Comparison of ENCODE assay signal across 2 cellular contexts in genomic region chr6:38679668-38680067, GRCh38.
TF ChIP-seq lines count a peak whose summit lies in the region.

No MANE protein-coding gene starts in this region.

TF ChIP-seq in HepG2, 621 proteins besides CTCF, POLR2A, EP300 and RAD21:
- 0 out of 2 replicates have a peak, but pooled peaks have one; percentile 9 for TF ChIP-seq MAFF (IDR thresholded peaks at IDR 0.05; ENCODE audit: low read depth, low read length)
- TF ChIP-seq ZNF782 (CRISPR knock-in tag; IDR thresholded peaks at IDR 0.05; ENCODE audit: borderline replicate concordance), result no peak
- peak in 1 of 2 experiments; percentile 52; a peak in 2 of 4 replicates for TF ChIP-seq MAFK (conservative IDR thresholded peaks at IDR 0.05 in 1 of 2, IDR thresholded peaks at IDR 0.05 in 1 of 2; ENCODE audit: low read length in 2 of 2)
- no peak for TF ChIP-seq ZNF577 (CRISPR knock-in tag; IDR thresholded peaks at IDR 0.05; ENCODE audit: borderline replicate concordance, low read depth)
- TF ChIP-seq DBP (CRISPR knock-in tag; IDR thresholded peaks at IDR 0.05; ENCODE audit: not compliant biosample characterization), result no peak
- TF ChIP-seq ATF7 (IDR thresholded peaks at IDR 0.05), result no peak
- TF ChIP-seq ATF7 (CRISPR knock-in tag; IDR thresholded peaks at IDR 0.05), result no peak
TF ChIP-seq in HepG2: peak in this region for 2.

TF ChIP-seq in K562, 482 proteins besides CTCF, POLR2A, EP300 and RAD21:
- no peak for TF ChIP-seq TSHZ1 (CRISPR knock-in tag; IDR thresholded peaks at IDR 0.05)
- TF ChIP-seq C11orf30 (IDR thresholded peaks at IDR 0.05; ENCODE audit: low read depth), result peak; percentile 65; the same call in 1 of the 2 replicates
- peak; percentile 46 for TF ChIP-seq MAFG (tag; conservative IDR thresholded peaks at IDR 0.05)
- TF ChIP-seq MAZ (CRISPR knock-in tag; conservative IDR thresholded peaks at IDR 0.05 in 1 of 2, IDR thresholded peaks at IDR 0.05 in 1 of 2), result no peak
- peak; percentile 89 for TF ChIP-seq ZNF316 (IDR thresholded peaks at IDR 0.05)
- no peak for TF ChIP-seq TRIM25 (IDR thresholded peaks at IDR 0.05; ENCODE audit: borderline replicate concordance)
